ENCODE assay signal across 17 cellular contexts in the genomic region with DNA sequence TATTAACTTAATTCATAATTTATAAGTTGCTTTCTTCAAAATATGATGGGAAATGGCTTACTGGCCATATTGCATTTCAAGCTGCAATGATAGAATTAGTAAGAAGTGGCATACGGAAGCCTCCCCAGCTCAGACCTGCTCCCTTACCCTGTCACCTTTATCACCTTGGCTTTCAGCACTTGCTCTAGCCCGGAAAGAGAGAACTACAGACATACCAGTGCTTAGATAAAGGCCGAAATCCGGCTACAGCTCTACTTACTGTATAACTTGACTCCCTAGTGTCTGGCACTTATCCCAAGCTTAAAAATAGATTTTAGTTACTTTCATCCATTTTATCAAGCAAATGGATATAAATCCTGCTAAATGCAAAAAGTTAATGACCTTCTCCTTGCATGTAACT. TPM values are rescaled to one million over a fixed set of nuclear protein-coding genes. Genes with fewer than 3 reads are reported as not detected.
DNase-seq lines count a peak whose midpoint lies in the region; ATAC-seq and TF ChIP-seq lines count a peak whose summit lies in the region.
"Had no signal": no experiment of that assay in that cellular context is flagged by ENCODE, and none has a peak within 500 bp of the region (broad histone marks: within the 10 kb centered on the region; RNA-seq: fewer than 3 reads in every experiment).

No MANE protein-coding gene starts in this region.

- H3K27me3 ChIP-seq in cardiac muscle cell (no peaks in the 10 kb centered on the region), parathyroid adenoma (ENCODE audit: control insufficient read depth, insufficient read depth, low read length) (no peaks in the 10 kb centered on the region), psoas muscle (ENCODE audit: insufficient read depth in 3 of 3, low read length in 2 of 3) (no peaks in the 10 kb centered on the region), tibial nerve (no peaks in the 10 kb centered on the region)
- H3K27me3 ChIP-seq: BE2C had no signal

- intact Hi-C loops in left ventricle myocardium superior (cut with micrococcal nuclease) (no loop called here), psoas muscle (cut with DNase I) (no loop called here)

- peak overlapping the region; percentile 93 for H3K27ac ChIP-seq in cardiac muscle cell
- no peak overlapping the region for H3K27ac ChIP-seq in parathyroid adenoma
- H3K27ac ChIP-seq in psoas muscle, result no peak overlapping the region
- H3K27ac ChIP-seq in tibial nerve, result no peak overlapping the region
- H3K27ac ChIP-seq: A549, C4-2B had no signal

- H3K4me1 ChIP-seq in cardiac muscle cell (ENCODE audit: low read depth) (peaks cover 67% of the 10 kb centered on the region), parathyroid adenoma (peaks cover 5% of the 10 kb centered on the region), psoas muscle (no peaks in the 10 kb centered on the region), tibial nerve (no peaks in the 10 kb centered on the region)
- H3K4me1 ChIP-seq: A549, BE2C had no signal

- no peak overlapping the region for H3K9ac ChIP-seq in parathyroid adenoma

- peak overlapping the region; percentile 24 for H2AFZ ChIP-seq in parathyroid adenoma

- peak; percentile 95 for ATAC-seq in left ventricle myocardium superior
- no peak for ATAC-seq in activated CD4-positive, CD25-positive, alpha-beta regulatory T cell treated with anti-CD3 and anti-CD28 coated beads, Interleukin-2, amount 50 U/mL, for 24 hours
- ATAC-seq in psoas muscle, result no peak
- ATAC-seq: A549, HCT116 had no signal

- TF ChIP-seq POLR2A in tibial nerve (IDR thresholded peaks at IDR 0.05), result no peak

- DNase-seq in choroid plexus epithelial cell (ENCODE audit: low read depth), result peak; percentile 29
- DNase-seq in cardiac muscle cell (ENCODE audit: low read depth in 1 of 2, low spot score in 1 of 2), result peak; percentile 48 to 86
- DNase-seq in left ventricle myocardium superior, result no peak
- no peak for DNase-seq in NCI-H345 treated with DMSO at 0.1 percent for 48 hours (lab: John Stamatoyannopoulos, UW; ENCODE audit: unreplicated experiment)
- no peak for DNase-seq in psoas muscle
- DNase-seq in tibial nerve (ENCODE audit: low spot score in 2 of 2), result no peak
- DNase-seq: BE2C; Caco-2; CD4-positive, alpha-beta memory T cell; DND-41; GF-D8; IMR-90 had no signal

- H3K9me3 ChIP-seq in cardiac muscle cell (ENCODE audit: low read depth), result no peaks in the 10 kb centered on the region
- no peaks in the 10 kb centered on the region for H3K9me3 ChIP-seq in parathyroid adenoma (ENCODE audit: control insufficient read depth, low read length)
- no peaks in the 10 kb centered on the region for H3K9me3 ChIP-seq in psoas muscle
- H3K9me3 ChIP-seq in tibial nerve, result no peaks in the 10 kb centered on the region
- H3K9me3 ChIP-seq: A549, BE2C, Caco-2 had no signal

- TF ChIP-seq CTCF in choroid plexus epithelial cell (conservative IDR thresholded peaks at IDR 0.05; ENCODE audit: low read depth, low read length), result no peak
- no peak for TF ChIP-seq CTCF in cardiac muscle cell (IDR thresholded peaks at IDR 0.05; ENCODE audit: low read depth, low read length)
- no peak for TF ChIP-seq CTCF in parathyroid adenoma (IDR thresholded peaks at IDR 0.05)
- TF ChIP-seq CTCF in psoas muscle (IDR thresholded peaks at IDR 0.05), result no peak
- TF ChIP-seq CTCF in tibial nerve (IDR thresholded peaks at IDR 0.05), result no peak

- no peak overlapping the region for H3K4me3 ChIP-seq in choroid plexus epithelial cell (ENCODE audit: low read depth, low read length)
- no peak overlapping the region for H3K4me3 ChIP-seq in cardiac muscle cell
- H3K4me3 ChIP-seq in parathyroid adenoma (ENCODE audit: low read depth, low read length), result no peak overlapping the region
- no peak overlapping the region for H3K4me3 ChIP-seq in psoas muscle
- no peak overlapping the region for H3K4me3 ChIP-seq in tibial nerve
- H3K4me3 ChIP-seq: A549 had no signal

- 69 to 77% (median 75%) methylated on average over 4 of the region's 4 CpGs for WGBS in psoas muscle, 3 donors
- 81 to 88% methylated on average over 4 of the region's 4 CpGs for WGBS in tibial nerve, 2 donors

- H3K4me2 ChIP-seq in parathyroid adenoma (ENCODE audit: low read length), result no peak overlapping the region
- H3K4me2 ChIP-seq: A549 had no signal

- H3K36me3 ChIP-seq in cardiac muscle cell (peaks cover 34% of the 10 kb centered on the region), parathyroid adenoma (ENCODE audit: control insufficient read depth, insufficient read depth, low read length) (no peaks in the 10 kb centered on the region), psoas muscle (ENCODE audit: insufficient read depth in 1 of 2, low read depth in 1 of 2) (peaks cover 0 to 3% of the 10 kb centered on the region in 2 donors), tibial nerve (peaks cover 0 to 18% (median 0%) of the 10 kb centered on the region in 3 donors)
- H3K36me3 ChIP-seq: BE2C had no signal

- H3K79me2 ChIP-seq in parathyroid adenoma, result no peaks in the 10 kb centered on the region

- TF ChIP-seq EP300 in tibial nerve (IDR thresholded peaks at IDR 0.05), result no peak

RNA-seq across cellular contexts. Expression of a gene that starts 42.5 kb away (rescaled TPM):
- total RNA-seq in cardiac muscle cell (362 and 376 TPM in 2 replicates), left ventricle myocardium superior (423 TPM), psoas muscle (1 to 10 TPM; 2.8 to 7.8 (median 5.6) TPM), tibial nerve (10 to 100 TPM; 35.0 to 45.0 (median 42.5) TPM)
- polyA plus RNA-seq in cardiac muscle cell (363 and 451 TPM in 2 replicates), psoas muscle (1 to 10 TPM; 2.5 to 4.0 (median 3.8) TPM)

Comparison
In these comparisons a context has a peak if more than half of its experiments do, and no peak if none do; other contexts are left out.
1. DNase-seq: peak in choroid plexus epithelial cell (single experiment) and cardiac muscle cell (2 of 2); none in left ventricle myocardium superior (single experiment), NCI-H345 treated with DMSO at 0.1 percent for 48 hours (single experiment), psoas muscle (0 of 2) and tibial nerve (0 of 2).
2. RNA of a gene that starts 42.5 kb away (total RNA-seq): 423 TPM in left ventricle myocardium superior (single experiment), 362 to 376 TPM in cardiac muscle cell and 35.0 to 45.0 TPM in tibial nerve; 2.8 to 7.8 TPM in psoas muscle; every median in the first group is over 4 times any median in the second.